Comparison of ENCODE assay signal across 8 cellular contexts in the genomic region with DNA sequence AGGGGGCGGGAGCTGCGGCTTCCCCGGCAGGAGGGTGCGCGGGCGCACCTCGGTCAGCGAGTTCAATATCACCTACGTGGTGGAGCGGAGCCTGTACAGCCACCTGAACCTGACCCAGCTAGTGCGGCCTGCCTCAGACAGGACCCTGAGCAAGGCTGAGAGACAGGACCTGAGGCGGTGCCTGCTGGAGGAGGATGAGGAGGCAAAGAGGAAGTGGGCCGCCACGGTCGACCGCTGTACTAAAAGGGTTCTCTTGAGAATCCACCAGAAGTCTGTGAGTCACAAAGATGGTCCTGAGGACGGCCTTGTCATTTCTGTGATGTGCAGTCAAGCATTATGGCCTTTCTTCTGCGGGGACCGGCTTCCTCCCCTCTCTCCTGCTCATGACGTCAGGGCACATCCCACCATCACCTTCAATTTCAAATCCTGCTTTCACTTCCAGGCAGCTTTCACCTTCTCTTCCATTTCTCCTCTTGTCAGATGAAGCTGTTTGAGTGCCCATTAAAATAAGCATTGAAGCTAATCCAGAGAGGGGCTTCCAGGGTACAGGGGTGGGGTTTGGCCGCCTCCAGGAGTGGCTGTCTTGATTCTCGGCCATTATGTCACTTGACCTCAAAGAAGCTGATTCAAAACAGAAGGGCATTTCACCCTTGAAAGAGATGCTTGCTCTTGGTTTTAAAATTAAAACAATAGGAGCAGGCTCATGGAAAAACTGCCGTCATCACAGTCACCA.
DNase-seq lines count a peak whose midpoint lies in the region; ATAC-seq and TF ChIP-seq lines count a peak whose summit lies in the region.

No MANE protein-coding gene starts in this region.

- H3K4me1 ChIP-seq in mucosa of descending colon (ENCODE audit: low read depth), result peaks cover 13% of the 10 kb centered on the region

- no peaks in the 10 kb centered on the region for H3K36me3 ChIP-seq in mucosa of descending colon (ENCODE audit: low read depth)

- TF ChIP-seq CTCF in mucosa of descending colon (IDR thresholded peaks at IDR 0.05), result no peak
- TF ChIP-seq CTCF in CD14-positive monocyte (IDR thresholded peaks at IDR 0.05), result no peak

- H3K36me3 Mint-ChIP-seq in activated CD4-positive, alpha-beta T cell treated with anti-CD3 and anti-CD28 coated beads for 36 hours (ENCODE audit: low read depth), result no peaks in the 10 kb centered on the region
- H3K36me3 Mint-ChIP-seq in CD14-positive monocyte, result peaks cover 5 to 7% of the 10 kb centered on the region in 2 donors
- H3K36me3 Mint-ChIP-seq in activated CD4-positive, alpha-beta memory T cell treated with anti-CD3 and anti-CD28 coated beads, Interleukin-2, amount 10 ng/mL, durations not matched to agents 7 days and 5 days (ENCODE audit: low read depth), result no peaks in the 10 kb centered on the region

- intact Hi-C loops in mucosa of descending colon (cut with DNase I, micrococcal nuclease), result no loop called here
- intact Hi-C loops in activated CD4-positive, alpha-beta T cell treated with anti-CD3 and anti-CD28 coated beads for 36 hours (cut with DNase I, micrococcal nuclease), result no loop called here
- intact Hi-C loops in CD14-positive monocyte (cut with micrococcal nuclease), result no loop called here

- CTCF ChIA-PET in activated CD4-positive, alpha-beta T cell treated with anti-CD3 and anti-CD28 coated beads for 36 hours (lab: Charles Lee), result interaction anchor here (0.8 kb wide), 1 partner anchor 364 kb away, joined by 3 read pairs; no protein-coding TSS in a partner anchor
- CTCF ChIA-PET in activated CD4-positive, alpha-beta memory T cell treated with anti-CD3 and anti-CD28 coated beads, Interleukin-2, amount 10 ng/mL, durations not matched to agents 7 days and 5 days (lab: Charles Lee), result no interaction called here

- POLR2A ChIA-PET in activated CD4-positive, alpha-beta T cell treated with anti-CD3 and anti-CD28 coated beads for 36 hours (lab: Charles Lee), result no interaction called here
- POLR2A ChIA-PET in activated CD4-positive, alpha-beta memory T cell treated with anti-CD3 and anti-CD28 coated beads, Interleukin-2, amount 10 ng/mL, durations not matched to agents 7 days and 5 days (lab: Charles Lee), result no interaction called here

- H3K9me3 ChIP-seq in mucosa of descending colon, result no peaks in the 10 kb centered on the region

- no peak overlapping the region for H3K4me3 Mint-ChIP-seq in activated CD4-positive, alpha-beta T cell treated with anti-CD3 and anti-CD28 coated beads for 36 hours
- H3K4me3 Mint-ChIP-seq in CD14-positive monocyte, result no peak overlapping the region
- no peak overlapping the region for H3K4me3 Mint-ChIP-seq in activated CD4-positive, alpha-beta memory T cell treated with anti-CD3 and anti-CD28 coated beads, Interleukin-2, amount 10 ng/mL, durations not matched to agents 7 days and 5 days

- no peak overlapping the region for H3K27ac Mint-ChIP-seq in activated CD4-positive, alpha-beta T cell treated with anti-CD3 and anti-CD28 coated beads for 36 hours
- H3K27ac Mint-ChIP-seq in CD14-positive monocyte, result no peak overlapping the region
- H3K27ac Mint-ChIP-seq in activated CD4-positive, alpha-beta memory T cell treated with anti-CD3 and anti-CD28 coated beads, Interleukin-2, amount 10 ng/mL, durations not matched to agents 7 days and 5 days, result no peak overlapping the region

- peaks cover 5% of the 10 kb centered on the region for H3K27me3 Mint-ChIP-seq in activated CD4-positive, alpha-beta T cell treated with anti-CD3 and anti-CD28 coated beads for 36 hours
- H3K27me3 Mint-ChIP-seq in CD14-positive monocyte (ENCODE audit: low read depth in 3 of 3), result peaks cover 0 to 8% (median 6%) of the 10 kb centered on the region in 3 donors
- peaks cover 3% of the 10 kb centered on the region for H3K27me3 Mint-ChIP-seq in activated CD4-positive, alpha-beta memory T cell treated with anti-CD3 and anti-CD28 coated beads, Interleukin-2, amount 10 ng/mL, durations not matched to agents 7 days and 5 days

- ATAC-seq in GM18511 (IDR thresholded peaks at IDR 0.05; ENCODE audit: unreplicated experiment) (peak; percentile 93), GM21723 (IDR thresholded peaks at IDR 0.05; ENCODE audit: unreplicated experiment) (peak; percentile 94), HG03575 (IDR thresholded peaks at IDR 0.05; ENCODE audit: extremely low read depth, insufficient number of reproducible peaks, low FRiP score, unreplicated experiment) (peak; percentile 92), mucosa of descending colon (peak; percentile 33)
- ATAC-seq in activated CD4-positive, alpha-beta T cell treated with anti-CD3 and anti-CD28 coated beads for 36 hours, result no peak

- DNase-seq in mucosa of descending colon (peak in 1 of 3 donors; percentile 62), NCI-H446 (lab: John Stamatoyannopoulos, UW) (no peak), CD14-positive monocyte (ENCODE audit: low spot score) (no peak)
- no peak for DNase-seq in activated CD4-positive, alpha-beta T cell treated with anti-CD3 and anti-CD28 coated beads for 36 hours
- DNase-seq in activated CD4-positive, alpha-beta memory T cell treated with anti-CD3 and anti-CD28 coated beads, Interleukin-2, amount 10 ng/mL, durations not matched to agents 7 days and 5 days, result no peak

- no peak overlapping the region for H3K4me3 ChIP-seq in mucosa of descending colon

- H3K4me1 Mint-ChIP-seq in activated CD4-positive, alpha-beta T cell treated with anti-CD3 and anti-CD28 coated beads for 36 hours, result peaks cover 17% of the 10 kb centered on the region
- H3K4me1 Mint-ChIP-seq in CD14-positive monocyte, result peaks cover 6% of the 10 kb centered on the region
- peaks cover 21% of the 10 kb centered on the region for H3K4me1 Mint-ChIP-seq in activated CD4-positive, alpha-beta memory T cell treated with anti-CD3 and anti-CD28 coated beads, Interleukin-2, amount 10 ng/mL, durations not matched to agents 7 days and 5 days

- no peaks in the 10 kb centered on the region for H3K9me3 Mint-ChIP-seq in activated CD4-positive, alpha-beta T cell treated with anti-CD3 and anti-CD28 coated beads for 36 hours (ENCODE audit: low read depth)
- H3K9me3 Mint-ChIP-seq in CD14-positive monocyte, result peaks cover 0 to 7% (median 3%) of the 10 kb centered on the region in 7 donors
- H3K9me3 Mint-ChIP-seq in activated CD4-positive, alpha-beta memory T cell treated with anti-CD3 and anti-CD28 coated beads, Interleukin-2, amount 10 ng/mL, durations not matched to agents 7 days and 5 days, result no peaks in the 10 kb centered on the region
